Comparison of ENCODE assay signal across 10 cellular contexts in the genomic region with DNA sequence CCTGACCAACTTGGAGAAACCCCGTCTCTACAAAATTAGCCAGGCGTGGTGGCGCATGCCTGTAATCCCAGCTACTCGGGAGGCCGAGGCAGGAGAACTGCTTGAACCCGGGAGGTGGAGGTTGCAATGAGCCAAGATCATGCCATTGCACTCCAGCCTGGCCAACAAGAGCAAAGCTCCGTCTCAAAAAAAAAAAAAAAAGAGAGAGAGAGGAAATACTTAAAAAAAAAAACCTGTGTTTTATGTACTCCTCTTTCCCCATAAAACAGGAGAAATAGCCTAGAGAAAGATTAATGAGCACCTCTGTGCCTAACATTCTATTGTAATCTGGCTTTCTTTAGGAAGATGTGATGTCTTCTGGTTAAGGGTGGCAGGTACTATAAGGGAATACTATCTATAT. TPM values are rescaled to one million over a fixed set of nuclear protein-coding genes. Genes with fewer than 3 reads are reported as not detected.
DNase-seq lines count a peak whose midpoint lies in the region; ATAC-seq and TF ChIP-seq lines count a peak whose summit lies in the region.
"Not testable (repeated sequence)": the region's sequence is repeated elsewhere in the genome, so short reads cannot be mapped to it uniquely, and the experiment has no call there.
"Had no signal": no experiment of that assay in that cellular context is flagged by ENCODE, and none has a peak within 500 bp of the region (broad histone marks: within the 10 kb centered on the region; RNA-seq: fewer than 3 reads in every experiment).

No MANE protein-coding gene starts in this region.

- peak overlapping the region; percentile 92 for H3K4me3 Mint-ChIP-seq in activated CD4-positive, alpha-beta memory T cell treated with anti-CD3 and anti-CD28 coated beads for 36 hours
- peak overlapping the region; percentile 98 for H3K4me3 Mint-ChIP-seq in MCF 10A (ENCODE audit: unreplicated experiment)
- peak overlapping the region; percentile 98 for H3K4me3 Mint-ChIP-seq in mesothelial cell of epicardium

- POLR2A ChIA-PET in activated CD4-positive, alpha-beta memory T cell treated with anti-CD3 and anti-CD28 coated beads for 36 hours (lab: Charles Lee): interaction anchor here (0.6 to 2.0 kb wide), 6 partner anchors 8 to 205 kb away, joined by 3 to 8 read pairs (median 4); partner anchors contain the start of genes ATP5MK and PDCD11
- POLR2A ChIA-PET in MCF 10A (lab: Yijun Ruan, JAX): interaction anchor here (0.9 to 4.6 kb wide), 18 partner anchors 7 to 274 kb away, joined by 3 to 49 read pairs (median 10); partner anchors contain the start of genes CNNM2 and PCGF6

- H3K27ac Mint-ChIP-seq in activated CD4-positive, alpha-beta memory T cell treated with anti-CD3 and anti-CD28 coated beads for 36 hours; MCF 10A (ENCODE audit: low read depth, unreplicated experiment); mesothelial cell of epicardium: not testable (repeated sequence)

- TF ChIP-seq POLR2A in prostate gland (IDR thresholded peaks at IDR 0.05); upper lobe of left lung (IDR thresholded peaks at IDR 0.05): not testable (repeated sequence)

- ATAC-seq in upper lobe of left lung (ENCODE audit: low FRiP score in 2 of 2): not testable (repeated sequence)

- H3K27me3 ChIP-seq in DOHH2 (ENCODE audit: control insufficient read depth, low read length); MM.1S (replicated peaks; ENCODE audit: insufficient read depth, low read length); prostate gland (replicated peaks; ENCODE audit: insufficient read depth); upper lobe of left lung: not testable (repeated sequence)

- H3K4me1 ChIP-seq in DOHH2 (ENCODE audit: control insufficient read depth, low read length) (peaks cover 54% of the 10 kb centered on the region), MM.1S (ENCODE audit: low read length) (peaks cover 13% of the 10 kb centered on the region; the same call in 1 of the 2 replicates), upper lobe of left lung (peaks cover 44 to 67% (median 47%) of the 10 kb centered on the region in 4 donors)
- H3K4me1 ChIP-seq in prostate gland (replicated peaks): not testable (repeated sequence)

- H3K36me3 Mint-ChIP-seq in activated CD4-positive, alpha-beta memory T cell treated with anti-CD3 and anti-CD28 coated beads for 36 hours; MCF 10A (ENCODE audit: insufficient read depth, unreplicated experiment); mesothelial cell of epicardium: not testable (repeated sequence)

- not testable (repeated sequence) for BruUV-seq in MCF 10A (replicated peaks; lab: Mats Ljungman, UMichigan)

- intact Hi-C loops in activated CD4-positive, alpha-beta memory T cell treated with anti-CD3 and anti-CD28 coated beads for 36 hours (cut with micrococcal nuclease): loop anchor here (5.0 to 10.0 kb wide), 2 partner anchors 301 to 736 kb away; partner anchors contain the start of genes C10orf95 and NEURL1
- intact Hi-C loops in MCF 10A (cut with micrococcal nuclease) (loop anchor here (5.0 kb wide), 1 partner anchor 51 kb away; no protein-coding TSS in a partner anchor), prostate gland (cut with DNase I) (loop anchor here (5.0 kb wide), 2 partner anchors 39 to 51 kb away; no protein-coding TSS in a partner anchor)

- H3K4me2 ChIP-seq in DOHH2 (ENCODE audit: low read length): peak overlapping the region; percentile 70
- H3K4me2 ChIP-seq in MM.1S (ENCODE audit: low read depth, low read length): peak overlapping the region; percentile 95

- H3K9me3 ChIP-seq in DOHH2 (ENCODE audit: control insufficient read depth, insufficient read depth, low read length); MM.1S (replicated peaks; ENCODE audit: insufficient read depth, low read length); prostate gland; upper lobe of left lung: not testable (repeated sequence)

- peaks cover 35% of the 10 kb centered on the region for H3K4me1 Mint-ChIP-seq in activated CD4-positive, alpha-beta memory T cell treated with anti-CD3 and anti-CD28 coated beads for 36 hours (ENCODE audit: low read depth)
- H3K4me1 Mint-ChIP-seq in MCF 10A (ENCODE audit: insufficient read depth, unreplicated experiment) (peaks cover 38% of the 10 kb centered on the region), mesothelial cell of epicardium (peaks cover 32% of the 10 kb centered on the region)

- TF ChIP-seq CTCF in DOHH2 (IDR thresholded peaks at IDR 0.05; ENCODE audit: low read depth, low read length, poor library complexity, severe bottlenecking); MM.1S (IDR thresholded peaks at IDR 0.05; ENCODE audit: low read length); MCF 10A (IDR thresholded peaks at IDR 0.05; ENCODE audit: unreplicated experiment); fibroblast of the aortic adventitia (IDR thresholded peaks at IDR 0.05; ENCODE audit: insufficient read depth, low read length); mesothelial cell of epicardium (IDR thresholded peaks at IDR 0.05; ENCODE audit: unreplicated experiment); prostate gland (IDR thresholded peaks at IDR 0.05); upper lobe of left lung (IDR thresholded peaks at IDR 0.05): not testable (repeated sequence)

- H3K9me3 Mint-ChIP-seq in activated CD4-positive, alpha-beta memory T cell treated with anti-CD3 and anti-CD28 coated beads for 36 hours; MCF 10A (ENCODE audit: unreplicated experiment); mesothelial cell of epicardium: not testable (repeated sequence)

- H3K9ac ChIP-seq in MM.1S (ENCODE audit: low read length): not testable (repeated sequence)

- H3K27ac ChIP-seq in DOHH2 (ENCODE audit: low read depth, low read length); MM.1S (ENCODE audit: low read length): not testable (repeated sequence)
- peak overlapping the region; percentile 96 to 97 for H3K27ac ChIP-seq in prostate gland
- peak overlapping the region; percentile 96 to 99 (median 98) for H3K27ac ChIP-seq in upper lobe of left lung

- peaks cover 16% of the 10 kb centered on the region; the same call in 1 of the 2 replicates for H4K20me1 ChIP-seq in DOHH2 (ENCODE audit: control insufficient read depth, insufficient read depth, low read depth, low read length)
- not testable (repeated sequence) for H4K20me1 ChIP-seq in MM.1S (ENCODE audit: insufficient read depth, low read length)

- H2AFZ ChIP-seq in MM.1S (ENCODE audit: low read length): not testable (repeated sequence)

- H3K27me3 Mint-ChIP-seq in activated CD4-positive, alpha-beta memory T cell treated with anti-CD3 and anti-CD28 coated beads for 36 hours; MCF 10A (ENCODE audit: insufficient read depth, unreplicated experiment); mesothelial cell of epicardium (ENCODE audit: low read depth): not testable (repeated sequence)

- H3F3A ChIP-seq in DOHH2 (ENCODE audit: control insufficient read depth, insufficient read depth); MM.1S (ENCODE audit: insufficient read depth, low read length): not testable (repeated sequence)

- WGBS in prostate gland: 51% methylated on average over 7 of the region's 7 CpGs
- 57 to 75% methylated on average over 7 of the region's 7 CpGs for WGBS in upper lobe of left lung, 2 donors

- peaks cover 45% of the 10 kb centered on the region for H3K36me3 ChIP-seq in DOHH2 (ENCODE audit: control insufficient read depth, low read length)
- not testable (repeated sequence) for H3K36me3 ChIP-seq in MM.1S (replicated peaks; ENCODE audit: insufficient read depth, low read length); prostate gland; upper lobe of left lung

- not testable (repeated sequence) for DNase-seq in MM.1S; activated CD4-positive, alpha-beta memory T cell treated with anti-CD3 and anti-CD28 coated beads for 36 hours; MCF 10A (ENCODE audit: unreplicated experiment); fibroblast of the aortic adventitia (ENCODE audit: low read depth); mesothelial cell of epicardium (ENCODE audit: low spot score in 2 of 2, unreplicated experiment in 2 of 2); prostate gland (ENCODE audit: low spot score); upper lobe of left lung

- H3K9me2 ChIP-seq in DOHH2 (replicated peaks; ENCODE audit: control insufficient read depth, low read length); MM.1S (replicated peaks; ENCODE audit: insufficient read depth, low read length): not testable (repeated sequence)

- CTCF ChIA-PET in activated CD4-positive, alpha-beta memory T cell treated with anti-CD3 and anti-CD28 coated beads for 36 hours (lab: Charles Lee): interaction anchor here (0.6 to 3.4 kb wide), 6 partner anchors 51 to 273 kb away, joined by 3 to 18 read pairs (median 4); partner anchors contain the start of gene CNNM2
- CTCF ChIA-PET in MCF 10A (lab: Yijun Ruan, JAX): interaction anchor here (0.7 to 1.3 kb wide), 4 partner anchors 33 to 404 kb away, joined by 3 to 4 read pairs (median 4); partner anchors contain the start of gene RPEL1

- H3K79me2 ChIP-seq in DOHH2 (ENCODE audit: control insufficient read depth, low read length) (peaks cover 76% of the 10 kb centered on the region), MM.1S (ENCODE audit: low read length) (peaks cover 67% of the 10 kb centered on the region)

- H3K4me3 ChIP-seq in DOHH2 (ENCODE audit: low read length): peak overlapping the region; percentile 89
- peak overlapping the region; percentile 97; the same call in 1 of the 2 replicates for H3K4me3 ChIP-seq in MM.1S (ENCODE audit: low read length)
- peak overlapping the region; percentile 81 for H3K4me3 ChIP-seq in fibroblast of the aortic adventitia (ENCODE audit: low read depth, low read length)
- peak overlapping the region in 1 of 2 donors; percentile 99 for H3K4me3 ChIP-seq in prostate gland
- peak overlapping the region in 3 of 4 donors; percentile 66 to 93 (median 92) for H3K4me3 ChIP-seq in upper lobe of left lung

- TF ChIP-seq EP300 in upper lobe of left lung (IDR thresholded peaks at IDR 0.05): not testable (repeated sequence)

RNA-seq across cellular contexts. Expression of gene NT5C2, which starts 1.9 kb away (rescaled TPM):
- 10 to 100 TPM; 46.6 to 50.1 TPM for total RNA-seq in activated CD4-positive, alpha-beta memory T cell treated with anti-CD3 and anti-CD28 coated beads for 36 hours
- total RNA-seq in MCF 10A (2022) (52.2 and 53.6 TPM in 2 replicates), fibroblast of the aortic adventitia (ENCODE audit: low replicate concordance) (95.2 and 122 TPM in 2 replicates), mesothelial cell of epicardium (77.7 to 84.3 TPM (median 81.2 TPM) in 3 replicates), prostate gland (100 to 1,000 TPM in 1 of 2 donors, 10 to 100 TPM in 1; 88.4 to 112 TPM), upper lobe of left lung (100 to 1,000 TPM in 2 of 6 donors, 10 to 100 TPM in 4; 47.4 to 122 (median 85.1) TPM)

RNA-seq across cellular contexts. Expression of gene RPEL1, which starts 54.5 kb away (rescaled TPM):
- total RNA-seq in activated CD4-positive, alpha-beta memory T cell treated with anti-CD3 and anti-CD28 coated beads for 36 hours: under 1 TPM in 1 of 2 experiments, not detected in 1; 0.10 TPM
- total RNA-seq in MCF 10A (2022) (not detected in 2 replicates), fibroblast of the aortic adventitia (ENCODE audit: low replicate concordance) (under 0.01 and 0.82 TPM in 2 replicates), mesothelial cell of epicardium (not detected in 3 replicates), prostate gland (not detected), upper lobe of left lung (not detected)
- total RNA-seq: left lobe of liver, posterior vena cava had no signal
